In genomic region chr1:241837901-241838300, GRCh38 we compare ENCODE assay signal across 16 cellular contexts. TPM values are rescaled to one million over a fixed set of nuclear protein-coding genes. Genes with fewer than 3 reads are reported as not detected.
A peak's percentile ranks its signal among the peaks of the same experiment; 100 is the strongest.
DNase-seq lines count a peak whose midpoint lies in the region; TF ChIP-seq lines count a peak whose summit lies in the region.
"Had no signal": no experiment of that assay in that cellular context is flagged by ENCODE, and none has a peak within 500 bp of the region (broad histone marks: within the 10 kb centered on the region; RNA-seq: fewer than 3 reads in every experiment).

No MANE protein-coding gene starts in this region.

- H3K4me2 ChIP-seq in osteoblast (ENCODE audit: insufficient read depth, low read length) = peak overlapping the region; percentile 21

- no peaks in the 10 kb centered on the region for H3K79me2 ChIP-seq in osteoblast (ENCODE audit: insufficient read depth, low read length)

- H3K27ac ChIP-seq in osteoblast (ENCODE audit: low read depth, low read length) = peak overlapping the region; percentile 81
- H3K27ac ChIP-seq: Peyer's patch, prostate gland had no signal

- no peaks in the 10 kb centered on the region for H4K20me1 ChIP-seq in osteoblast (ENCODE audit: insufficient read depth, low read length)

- TF ChIP-seq CTCF in osteoblast (IDR thresholded peaks at IDR 0.05; ENCODE audit: extremely low read depth, low read depth, low read length) = no peak

- DNase-seq in Caki2 (ENCODE audit: low read depth) (peak; percentile 47), RPMI7951 (ENCODE audit: low read depth) (peak; percentile 91), fibroblast of gingiva (ENCODE audit: low read depth) (peak; percentile 88), osteoblast (ENCODE audit: insufficient read length, low spot score, missing footprints) (no peak), SKM-1 treated with dmso at 0.1 percent for 144 hours (lab: John Stamatoyannopoulos, UW; ENCODE audit: unreplicated experiment) (no peak), NCI-H2107 treated with DMSO at 0.1 percent for 48 hours (lab: John Stamatoyannopoulos, UW; ENCODE audit: unreplicated experiment) (no peak), NOMO-1 (lab: John Stamatoyannopoulos, UW; ENCODE audit: unreplicated experiment in 2 of 2) (no peak)
- no peak for DNase-seq in stimulated activated naive CD4-positive, alpha-beta T cell treated with Interleukin-2 at 50 U/mL for 16 hours (lab: John Stamatoyannopoulos, UW)
- DNase-seq: activated gamma-delta T cell; CD4-positive, CD25-positive, alpha-beta regulatory T cell; GF-D8; NCI-H1105 treated with DMSO at 0.1 percent for 48 hours; NCI-H446; Peyer's patch; stimulated activated CD4-positive, alpha-beta T cell treated with anti-CD3 and anti-CD28 coated beads, Interleukin-2, amount 100 ng/mL, for 24 hours had no signal

- H3K9me3 ChIP-seq in osteoblast (ENCODE audit: low read depth, low read length) = no peaks in the 10 kb centered on the region
- H3K9me3 ChIP-seq: Peyer's patch, prostate gland had no signal

- H3K4me1 ChIP-seq in osteoblast (ENCODE audit: insufficient read depth, low read length) = peaks cover 26% of the 10 kb centered on the region
- H3K4me1 ChIP-seq: Peyer's patch, prostate gland had no signal

- H3K27me3 ChIP-seq in osteoblast (ENCODE audit: insufficient read depth, low read length) = no peaks in the 10 kb centered on the region
- H3K27me3 ChIP-seq: Peyer's patch had no signal

- no peak overlapping the region for H3K4me3 ChIP-seq in osteoblast (ENCODE audit: insufficient read depth, low read length)
- H3K4me3 ChIP-seq: Peyer's patch, prostate gland had no signal

- H3K36me3 ChIP-seq in osteoblast (ENCODE audit: insufficient read depth, low read length) = no peaks in the 10 kb centered on the region
- H3K36me3 ChIP-seq: Peyer's patch, prostate gland had no signal

- no peak overlapping the region for H2AFZ ChIP-seq in osteoblast (ENCODE audit: low read length)

- in situ Hi-C loops in Caki2 (cut with HindIII; ENCODE audit: low pct_unique_long_range_greater_than_20kb, low sequenced_read_pairs) = loop anchor here (10.0 kb wide), 1 partner anchor 223 kb away; no protein-coding TSS in a partner anchor

RNA-seq across cellular contexts. Expression of gene EXO1, which starts 10.1 kb away (rescaled TPM):
- total RNA-seq in Caki2 (2014; rRNA removed; shearing (Covaris generic); ENCODE audit: low replicate concordance) = 30.5 and 32.4 TPM in 2 replicates
- total RNA-seq in RPMI7951 (2014; rRNA removed; shearing (Covaris generic)) = 23.4 and 29.9 TPM in 2 replicates
- total RNA-seq in osteoblast = 1.8 and 6.2 TPM in 2 replicates

Comparison
In these comparisons a context has a peak if more than half of its experiments do, and no peak if none do; other contexts are left out.
1. DNase-seq: peak in Caki2 (single experiment), RPMI7951 (single experiment) and fibroblast of gingiva (single experiment); none in osteoblast (single experiment), SKM-1 treated with dmso at 0.1 percent for 144 hours (single experiment), stimulated activated naive CD4-positive, alpha-beta T cell treated with Interleukin-2 at 50 U/mL for 16 hours (single experiment), NCI-H2107 treated with DMSO at 0.1 percent for 48 hours (single experiment) and NOMO-1 (0 of 2).